25 cellular contexts compared by ENCODE assay signal in the genomic region with DNA sequence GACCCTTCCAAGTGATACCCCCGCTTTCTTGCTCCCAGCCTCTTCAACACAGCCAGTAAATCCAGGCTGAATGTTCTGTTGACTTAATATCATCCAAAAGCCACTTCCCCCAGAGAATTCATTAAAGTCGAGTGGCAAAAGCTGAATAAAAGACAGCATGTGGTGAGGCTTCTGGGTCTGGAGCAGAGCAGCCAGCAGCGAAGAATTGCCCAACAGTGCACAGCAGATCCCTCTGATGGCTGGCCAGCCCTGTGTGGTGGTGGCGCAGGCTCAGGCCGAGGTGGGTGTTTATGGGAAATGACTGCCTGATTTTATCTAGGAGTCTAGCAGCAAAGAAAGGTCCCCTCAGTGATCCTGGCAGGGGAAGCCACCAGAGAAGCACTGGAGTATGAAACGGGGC. TPM values are rescaled to one million over a fixed set of nuclear protein-coding genes. Genes with fewer than 3 reads are reported as not detected.
DNase-seq lines count a peak whose midpoint lies in the region; ATAC-seq and TF ChIP-seq lines count a peak whose summit lies in the region.
"Had no signal": no experiment of that assay in that cellular context is flagged by ENCODE, and none has a peak within 500 bp of the region (broad histone marks: within the 10 kb centered on the region; RNA-seq: fewer than 3 reads in every experiment).

No MANE protein-coding gene starts in this region.

- no peaks in the 10 kb centered on the region for H3K27me3 Mint-ChIP-seq in activated T-cell treated with anti-CD3 and anti-CD28 coated beads, Interleukin-2, amount 50 U/mL, for 72 hours (ENCODE audit: low read depth)
- H3K27me3 Mint-ChIP-seq: brain, T-cell had no signal

- H3K27ac Mint-ChIP-seq in activated T-cell treated with anti-CD3 and anti-CD28 coated beads, Interleukin-2, amount 50 U/mL, for 72 hours = no peak overlapping the region
- H3K27ac Mint-ChIP-seq: activated naive CD8-positive, alpha-beta T cell; nephron; progenitor cell of endocrine pancreas; T-cell had no signal

- peaks cover 12% of the 10 kb centered on the region for H3K9me3 ChIP-seq in adipocyte (ENCODE audit: control insufficient read depth, low read length)
- peaks cover 15% of the 10 kb centered on the region for H3K9me3 ChIP-seq in left ventricle myocardium inferior (replicated peaks)
- no peaks in the 10 kb centered on the region for H3K9me3 ChIP-seq in osteoblast (ENCODE audit: low read depth, low read length)

- no peak overlapping the region for H3K9ac ChIP-seq in adipocyte (ENCODE audit: low read length)

- no peak overlapping the region for H2AFZ ChIP-seq in osteoblast (ENCODE audit: low read length)

- H3K4me1 ChIP-seq in adipocyte (ENCODE audit: control insufficient read depth, insufficient read depth, low read length) (peaks cover 45% of the 10 kb centered on the region), left ventricle myocardium inferior (peaks cover 23% of the 10 kb centered on the region), osteoblast (ENCODE audit: insufficient read depth, low read length) (no peaks in the 10 kb centered on the region)
- H3K4me1 ChIP-seq: foreskin keratinocyte, uterus had no signal

- H3K27me3 ChIP-seq in adipocyte (replicated peaks; ENCODE audit: control insufficient read depth, insufficient read depth, low read length) (no peaks in the 10 kb centered on the region), left ventricle myocardium inferior (ENCODE audit: low read depth) (no peaks in the 10 kb centered on the region), osteoblast (ENCODE audit: insufficient read depth, low read length) (no peaks in the 10 kb centered on the region)
- H3K27me3 ChIP-seq: foreskin keratinocyte, uterus had no signal

- H3K36me3 ChIP-seq in adipocyte (ENCODE audit: control insufficient read depth, insufficient read depth, low read length, severe bottlenecking) = peaks cover 3% of the 10 kb centered on the region
- peaks cover 47% of the 10 kb centered on the region for H3K36me3 ChIP-seq in left ventricle myocardium inferior
- H3K36me3 ChIP-seq in osteoblast (ENCODE audit: insufficient read depth, low read length) = no peaks in the 10 kb centered on the region
- H3K36me3 ChIP-seq: uterus had no signal

- no peaks in the 10 kb centered on the region for H3K36me3 Mint-ChIP-seq in activated T-cell treated with anti-CD3 and anti-CD28 coated beads, Interleukin-2, amount 50 U/mL, for 72 hours (ENCODE audit: insufficient read depth in 2 of 2)
- H3K36me3 Mint-ChIP-seq: activated naive CD8-positive, alpha-beta T cell had no signal

- H3K4me2 ChIP-seq in osteoblast (ENCODE audit: insufficient read depth, low read length) = no peak overlapping the region

- ATAC-seq in activated T-cell treated with anti-CD3 and anti-CD28 coated beads, Interleukin-2, amount 50 U/mL, for 72 hours (replicated peaks in 1 of 2) = no peak
- ATAC-seq in HG03095 (IDR thresholded peaks at IDR 0.05; ENCODE audit: unreplicated experiment) (no peak), GM21786 (IDR thresholded peaks at IDR 0.05; ENCODE audit: unreplicated experiment) (no peak)
- ATAC-seq: foreskin keratinocyte, T-cell had no signal

- H3K27ac ChIP-seq in left ventricle myocardium inferior (replicated peaks) (peak overlapping the region; percentile 31), osteoblast (ENCODE audit: low read depth, low read length) (no peak overlapping the region)
- H3K27ac ChIP-seq: foreskin keratinocyte, uterus had no signal

- no peaks in the 10 kb centered on the region for H3K4me1 Mint-ChIP-seq in activated T-cell treated with anti-CD3 and anti-CD28 coated beads, Interleukin-2, amount 50 U/mL, for 72 hours (ENCODE audit: low read depth)
- H3K4me1 Mint-ChIP-seq: T-cell had no signal

- no peak overlapping the region for H3K4me3 Mint-ChIP-seq in activated T-cell treated with anti-CD3 and anti-CD28 coated beads, Interleukin-2, amount 50 U/mL, for 72 hours
- H3K4me3 Mint-ChIP-seq: activated naive CD8-positive, alpha-beta T cell; brain; nephron; T-cell had no signal

- H3K4me3 ChIP-seq in adipocyte (ENCODE audit: low read length) = no peak overlapping the region
- H3K4me3 ChIP-seq in left ventricle myocardium inferior = no peak overlapping the region
- no peak overlapping the region for H3K4me3 ChIP-seq in osteoblast (ENCODE audit: insufficient read depth, low read length)
- H3K4me3 ChIP-seq: uterus had no signal

- DNase-seq in AG08395 (ENCODE audit: low spot score) = peak; percentile 44
- peak; percentile 9 for DNase-seq in adipocyte (ENCODE audit: low read depth)
- DNase-seq in left ventricle myocardium inferior = peak; percentile 33
- peak; percentile 6 for DNase-seq in osteoblast (ENCODE audit: insufficient read length, low spot score, missing footprints)
- no peak for DNase-seq in activated T-cell treated with anti-CD3 and anti-CD28 coated beads, Interleukin-2, amount 50 U/mL, for 72 hours
- DNase-seq in NCI-H2196 treated with DMSO at 0.1 percent for 48 hours (lab: John Stamatoyannopoulos, UW; ENCODE audit: unreplicated experiment) = no peak
- DNase-seq: activated CD4-positive, alpha-beta T cell treated with anti-CD3 and anti-CD28 coated beads for 4 hours; cortex of kidney; foreskin keratinocyte; hippocampal formation; islet precursor cell; NCI-H1694 treated with DMSO at 0.1 percent for 48 hours; NCI-H226; OCI-M1; SIG-M5; T-cell; uterus had no signal

- no peaks in the 10 kb centered on the region for H3K79me2 ChIP-seq in osteoblast (ENCODE audit: insufficient read depth, low read length)

- intact Hi-C loops in left ventricle myocardium inferior (cut with micrococcal nuclease) = no loop called here

- no peaks in the 10 kb centered on the region for H4K20me1 ChIP-seq in osteoblast (ENCODE audit: insufficient read depth, low read length)

- no peaks in the 10 kb centered on the region for H3K9me3 Mint-ChIP-seq in activated T-cell treated with anti-CD3 and anti-CD28 coated beads, Interleukin-2, amount 50 U/mL, for 72 hours
- H3K9me3 Mint-ChIP-seq: nephron had no signal

- no peak for TF ChIP-seq CTCF in left ventricle myocardium inferior (IDR thresholded peaks at IDR 0.05; ENCODE audit: borderline replicate concordance)
- TF ChIP-seq CTCF in osteoblast (IDR thresholded peaks at IDR 0.05; ENCODE audit: extremely low read depth, low read depth, low read length) = no peak

RNA-seq across cellular contexts. Expression of a gene that starts 30.3 kb away (rescaled TPM):
- total RNA-seq in left ventricle myocardium inferior (0.47 TPM), osteoblast (not detected in 2 replicates)
- not detected for total RNA-seq in activated T-cell treated with anti-CD3 and anti-CD28 coated beads, Interleukin-2, amount 50 U/mL, for 72 hours
- total RNA-seq: endothelial cell of umbilical vein, foreskin keratinocyte, MCF 10A, progenitor cell of endocrine pancreas had no signal

Comparison
In these comparisons a context has a peak if more than half of its experiments do, and no peak if none do; other contexts are left out.
1. DNase-seq: peak in AG08395 (single experiment), adipocyte (single experiment), left ventricle myocardium inferior (single experiment) and osteoblast (single experiment); none in activated T-cell treated with anti-CD3 and anti-CD28 coated beads, Interleukin-2, amount 50 U/mL, for 72 hours (0 of 2) and NCI-H2196 treated with DMSO at 0.1 percent for 48 hours (single experiment).